In genomic region chr6:36539814-36540568, GRCh38 we compare ENCODE assay signal across 1 cellular context.
TF ChIP-seq lines count a peak whose summit lies in the region.

No MANE protein-coding gene starts in this region.

TF ChIP-seq in GM12878, 131 proteins besides CTCF, POLR2A, EP300 and RAD21:
- TF ChIP-seq JUND (IDR thresholded peaks at IDR 0.05; ENCODE audit: low read depth, low read length), result no peak
- TF ChIP-seq BCL3 (IDR thresholded peaks at IDR 0.05; ENCODE audit: borderline replicate concordance, insufficient read depth, low read depth, low read length, poor library complexity, severe bottlenecking), result peak; percentile 62
TF ChIP-seq in GM12878: peak in this region for 1.
